1 cellular context compared by ENCODE assay signal in genomic region chr7:157080111-157080730, GRCh38.
TF ChIP-seq lines count a peak whose summit lies in the region.

No MANE protein-coding gene starts in this region.

TF ChIP-seq in IMR-90, 13 proteins besides CTCF, POLR2A, EP300 and RAD21 (continued from another document):
- TF ChIP-seq USF2 (IDR thresholded peaks at IDR 0.05; ENCODE audit: low read depth, low read length): no peak
TF ChIP-seq in IMR-90: peak in this region for 0.
